Comparison of ENCODE assay signal across 1 cellular context in the genomic region with DNA sequence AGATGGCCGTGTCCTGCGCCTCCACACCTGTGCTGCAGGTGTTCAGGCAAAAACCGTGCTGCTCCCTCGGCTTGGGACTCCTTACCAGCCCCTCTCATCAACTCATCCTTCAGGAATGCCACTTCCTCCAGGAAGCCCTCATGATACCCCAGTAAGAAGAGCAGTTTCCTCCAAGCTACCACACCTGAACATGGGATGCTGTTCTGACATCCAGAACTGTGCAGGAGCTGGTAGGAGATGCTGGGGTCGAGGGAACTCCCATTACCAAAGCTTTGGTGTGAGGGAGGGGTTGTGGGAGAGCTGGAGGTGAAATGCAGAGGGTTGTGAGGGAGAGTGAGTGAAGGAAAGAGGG.
TF ChIP-seq lines count a peak whose summit lies in the region.

No MANE protein-coding gene starts in this region.

TF ChIP-seq in H1, 55 proteins besides CTCF, POLR2A, EP300 and RAD21:
- no peak for TF ChIP-seq NRF1 (IDR thresholded peaks at IDR 0.05; ENCODE audit: low read depth, low read length)
